23 cellular contexts compared by ENCODE assay signal in genomic region chr11:70593446-70593983, GRCh38.
DNase-seq lines count a peak whose midpoint lies in the region; ATAC-seq, FAIRE-seq and TF ChIP-seq lines count a peak whose summit lies in the region.
"Had no signal": no experiment of that assay in that cellular context is flagged by ENCODE, and none has a peak within 500 bp of the region (broad histone marks: within the 10 kb centered on the region; RNA-seq: fewer than 3 reads in every experiment).

No MANE protein-coding gene starts in this region.

- H3K4me1 ChIP-seq in H1 (replicated peaks in 1 of 4; ENCODE audit: control insufficient read depth in 3 of 4, insufficient read depth in 4 of 4, low read length in 3 of 4): peaks cover 0 to 5% (median under 1%) of the 10 kb centered on the region in 4 experiments; a peak in 4 of 7 replicates
- H3K4me1 ChIP-seq in mesenchymal stem cell (ENCODE audit: control insufficient read depth, insufficient read depth, low read depth, low read length): no peaks in the 10 kb centered on the region
- H3K4me1 ChIP-seq: BE2C had no signal

- peak overlapping the region; percentile 39; the same call in 1 of the 2 replicates for H2BK12ac ChIP-seq in H1 (ENCODE audit: low read depth, low read length)
- no peak overlapping the region for H2BK12ac ChIP-seq in mesenchymal stem cell (ENCODE audit: low read length in 2 of 2)

- H4K8ac ChIP-seq in H1 (ENCODE audit: extremely low read depth, insufficient read depth, low read length): no peak overlapping the region
- no peak overlapping the region for H4K8ac ChIP-seq in mesenchymal stem cell (ENCODE audit: low read length)

- H3K56ac ChIP-seq in H1 (replicated peaks; ENCODE audit: insufficient read length, low read depth, low read length): no peak overlapping the region

- H3K9ac ChIP-seq in H1 (replicated peaks in 1 of 4; ENCODE audit: extremely low read depth in 1 of 4, low read depth in 3 of 4, low read length in 3 of 4): no peak overlapping the region
- no peak overlapping the region for H3K9ac ChIP-seq in mesenchymal stem cell (ENCODE audit: low read length)

- TF ChIP-seq EP300 in H1 (IDR thresholded peaks at IDR 0.05; ENCODE audit: borderline replicate concordance in 1 of 2, low read depth in 2 of 2, low read length in 2 of 2): no peak

- H2AFZ ChIP-seq in H1 (ENCODE audit: low read length): no peak overlapping the region
- H2AFZ ChIP-seq in mesenchymal stem cell (ENCODE audit: low read depth, low read length): peak overlapping the region; percentile 30
- H2AFZ ChIP-seq: GM23338 had no signal

- H3K9me3 ChIP-seq in H1 (ENCODE audit: insufficient read depth in 2 of 2, low read depth in 1 of 2, low read length in 1 of 2) (no peaks in the 10 kb centered on the region), mesenchymal stem cell (ENCODE audit: control insufficient read depth, low read length) (no peaks in the 10 kb centered on the region), T-helper 17 cell (ENCODE audit: control insufficient read depth, low read length, poor library complexity, severe bottlenecking) (no peaks in the 10 kb centered on the region)
- H3K9me3 ChIP-seq: BE2C had no signal

- WGBS in H1 (ENCODE audit: extremely low coverage in 1 of 2, insufficient coverage in 1 of 2, insufficient read length in 1 of 2, insufficient replicate concordance in 2 of 2, low coverage in 1 of 2, low lambda C conversion rate in 2 of 2, missing lambda C conversion rate in 1 of 2), 2 experiments: 81% methylated on average over 10 of the region's 10 CpGs; no CpG with 5 or more reads in 1 of the 2 experiments
- 78% methylated on average over 7 of the region's 10 CpGs for WGBS in mesenchymal stem cell

- no peak overlapping the region for H4K5ac ChIP-seq in H1 (ENCODE audit: insufficient read length, low read depth, low read length)

- no peak overlapping the region for H4K91ac ChIP-seq in H1 (replicated peaks; ENCODE audit: insufficient read length, low read length)
- H4K91ac ChIP-seq in mesenchymal stem cell (ENCODE audit: low read length): no peak overlapping the region

- no peak overlapping the region for H3K23ac ChIP-seq in H1 (ENCODE audit: insufficient read length)
- no peak overlapping the region for H3K23ac ChIP-seq in mesenchymal stem cell (ENCODE audit: low read length in 2 of 2)

- POLR2A ChIA-PET in H1 (lab: Charles Lee; ENCODE audit: partially characterized antibody): interaction anchor here (1.0 to 1.4 kb wide), 3 partner anchors 12 to 134 kb away, joined by 3 to 4 read pairs (median 3); no protein-coding TSS in a partner anchor

- H4K20me1 ChIP-seq in H1 (replicated peaks in 1 of 2; ENCODE audit: control insufficient read depth in 1 of 2, insufficient read depth in 2 of 2, low read length in 2 of 2): peaks cover 2 to 4% of the 10 kb centered on the region in 2 experiments

- H3K23me2 ChIP-seq in H1 (ENCODE audit: low read depth, low read length): no peaks in the 10 kb centered on the region

- peaks cover 10% of the 10 kb centered on the region for H3K4me1 Mint-ChIP-seq in T-helper 17 cell

- CTCF ChIA-PET in H1 (lab: Charles Lee; ENCODE audit: partially characterized antibody): interaction anchor here (1.3 to 2.3 kb wide), 3 partner anchors 9 to 90 kb away, joined by 4 to 11 read pairs (median 4); no protein-coding TSS in a partner anchor

- H3K27ac Mint-ChIP-seq in T-helper 17 cell: no peak overlapping the region
- H3K27ac Mint-ChIP-seq: CD4-positive, alpha-beta memory T cell; GM23338; HFFc6 had no signal

- H3K18ac ChIP-seq in H1 (ENCODE audit: extremely low read depth, low read length) (no peak overlapping the region), mesenchymal stem cell (ENCODE audit: low read depth in 1 of 2, low read length in 2 of 2) (no peak overlapping the region)

- no peak for ATAC-seq in T-helper 17 cell
- no peak for ATAC-seq in GM21786 (IDR thresholded peaks at IDR 0.05; ENCODE audit: unreplicated experiment)
- ATAC-seq in GM18861 (IDR thresholded peaks at IDR 0.05; ENCODE audit: unreplicated experiment): no peak
- ATAC-seq: GM23338, HCT116 had no signal

- H3K4me3 ChIP-seq in H1 (ENCODE audit: extremely low read depth in 1 of 4, insufficient read depth in 2 of 4, low read depth in 3 of 4, low read length in 4 of 4) (no peak overlapping the region), mesenchymal stem cell (ENCODE audit: insufficient read depth in 1 of 2, low read depth in 1 of 2, low read length in 2 of 2) (no peak overlapping the region)
- H3K4me3 ChIP-seq: GM23338 had no signal

- H2AK5ac ChIP-seq in H1 (ENCODE audit: low read depth, low read length) (no peak overlapping the region), mesenchymal stem cell (ENCODE audit: low read length, severe bottlenecking) (no peak overlapping the region)

- H2BK5ac ChIP-seq in H1 (ENCODE audit: low read depth, low read length): no peak overlapping the region
- H2BK5ac ChIP-seq in mesenchymal stem cell (ENCODE audit: low read depth, low read length, poor library complexity, severe bottlenecking): no peak overlapping the region

- H2BK120ac ChIP-seq in H1 (replicated peaks; ENCODE audit: low read depth, low read length) (no peak overlapping the region), mesenchymal stem cell (ENCODE audit: low read depth, low read length) (no peak overlapping the region)

- no peak overlapping the region for H2BK20ac ChIP-seq in H1 (ENCODE audit: low read length)

- DNase-seq in HTR-8/SVneo (ENCODE audit: insufficient read length, low spot score) (no peak), H1 (ENCODE audit: low read depth in 1 of 2, low spot score in 2 of 2) (no peak), mesenchymal stem cell (no peak), T-helper 17 cell (no peak), mucosa of gallbladder (ENCODE audit: low spot score) (no peak)
- DNase-seq: ACHN; BE2C; CD4-positive, alpha-beta memory T cell; DMS153; DMS79; GDM1; H7; HFFc6; IMR-90; KBM-7 had no signal

- H3K14ac ChIP-seq in H1 (ENCODE audit: insufficient read length) (no peak overlapping the region), mesenchymal stem cell (ENCODE audit: low read length in 2 of 2) (no peak overlapping the region)

- peaks cover 41% of the 10 kb centered on the region for H3K27me3 Mint-ChIP-seq in T-helper 17 cell

- H3K27ac ChIP-seq in H1 (ENCODE audit: low read depth, low read length) (no peak overlapping the region), mesenchymal stem cell (ENCODE audit: low read length, poor library complexity, severe bottlenecking) (no peak overlapping the region)
- H3K27ac ChIP-seq: HL-60 had no signal

- no peak overlapping the region for H3K4me2 ChIP-seq in H1 (ENCODE audit: insufficient read depth in 1 of 2, low read depth in 2 of 2, low read length in 2 of 2)
- no peak overlapping the region for H3K4me2 ChIP-seq in mesenchymal stem cell (ENCODE audit: low read length, poor library complexity, severe bottlenecking)
- H3K4me2 ChIP-seq: GM23338 had no signal

- no peak for TF ChIP-seq CTCF in H1 (IDR thresholded peaks at IDR 0.05; ENCODE audit: control extremely low read depth in 1 of 3, insufficient read depth in 1 of 3, low read depth in 1 of 3, low read length in 3 of 3)

- no peaks in the 10 kb centered on the region for H3K79me2 ChIP-seq in H1 (ENCODE audit: control insufficient read depth in 1 of 2, insufficient read depth in 2 of 2, low read length in 2 of 2)

- no peaks in the 10 kb centered on the region for H3K36me3 Mint-ChIP-seq in T-helper 17 cell (ENCODE audit: low read depth)
- H3K36me3 Mint-ChIP-seq: CD14-positive monocyte; CD4-positive, alpha-beta memory T cell had no signal

- H3K4ac ChIP-seq in H1 (replicated peaks; ENCODE audit: insufficient read length, low read depth, low read length): peak overlapping the region; percentile 44
- no peak overlapping the region for H3K4ac ChIP-seq in mesenchymal stem cell (ENCODE audit: low read depth in 1 of 2, low read length in 2 of 2)

- TF ChIP-seq RAD21 in H1 (IDR thresholded peaks at IDR 0.05 in 1 of 2, conservative IDR thresholded peaks at IDR 0.05 in 1 of 2; ENCODE audit: low read depth in 2 of 2, low read length in 2 of 2): no peak

- H3K4me3 Mint-ChIP-seq in T-helper 17 cell: no peak overlapping the region
- H3K4me3 Mint-ChIP-seq: CD14-positive monocyte; CD4-positive, alpha-beta memory T cell; GM23338; HFFc6 had no signal

- H3K27me3 ChIP-seq in H1 (replicated peaks in 1 of 4; ENCODE audit: control insufficient read depth in 3 of 4, extremely low read depth in 1 of 4, insufficient read depth in 3 of 4, low read length in 3 of 4): no peaks in the 10 kb centered on the region
- H3K27me3 ChIP-seq in mesenchymal stem cell (ENCODE audit: control insufficient read depth in 1 of 2, insufficient read depth in 1 of 2, low read length in 2 of 2): peaks cover 0 to 2% of the 10 kb centered on the region in 2 experiments
- H3K27me3 ChIP-seq: BE2C had no signal

- H2BK15ac ChIP-seq in H1 (ENCODE audit: low read length) (peak overlapping the region; percentile 81; the same call in 1 of the 2 replicates), mesenchymal stem cell (ENCODE audit: low read depth, poor library complexity, severe bottlenecking) (no peak overlapping the region)

- FAIRE-seq in HTR-8/SVneo (lab: Jason Lieb, UNC): peak; percentile 9
- FAIRE-seq in H1 (lab: Jason Lieb, UNC): no peak
- FAIRE-seq: A204.1, GM19239 had no signal

- no peak for TF ChIP-seq POLR2A in H1 (IDR thresholded peaks at IDR 0.05; ENCODE audit: control extremely low read depth in 1 of 2, low read depth in 2 of 2, low read length in 2 of 2)

- H3K79me1 ChIP-seq in H1 (ENCODE audit: low read depth, low read length): peaks cover 4% of the 10 kb centered on the region; the same call in 1 of the 2 replicates
- H3K79me1 ChIP-seq in mesenchymal stem cell (replicated peaks; ENCODE audit: low read length, poor library complexity, severe bottlenecking): peaks cover 3% of the 10 kb centered on the region

- H3K36me3 ChIP-seq in H1 (ENCODE audit: control insufficient read depth in 2 of 4, insufficient read depth in 4 of 4, low read length in 3 of 4) (no peaks in the 10 kb centered on the region), mesenchymal stem cell (ENCODE audit: control insufficient read depth in 1 of 2, insufficient read depth in 2 of 2, low read depth in 1 of 2, low read length in 2 of 2) (no peaks in the 10 kb centered on the region)
- H3K36me3 ChIP-seq: BE2C had no signal

TF ChIP-seq in H1, 55 proteins besides CTCF, POLR2A, EP300 and RAD21:
- TF ChIP-seq RBBP5 (IDR thresholded peaks at IDR 0.05; ENCODE audit: borderline replicate concordance, low read depth, low read length) (no peak), HDAC2 (IDR thresholded peaks at IDR 0.05; ENCODE audit: borderline replicate concordance in 1 of 2, low read depth in 2 of 2, low read length in 2 of 2) (no peak), SIN3A (conservative IDR thresholded peaks at IDR 0.05 in 1 of 2, IDR thresholded peaks at IDR 0.05 in 1 of 2; ENCODE audit: low read depth in 1 of 2, low read length in 2 of 2) (no peak), SIX5 (IDR thresholded peaks at IDR 0.05; ENCODE audit: low read depth, low read length) (no peak)
